Comparison of ENCODE assay signal across 1 cellular context in the genomic region with DNA sequence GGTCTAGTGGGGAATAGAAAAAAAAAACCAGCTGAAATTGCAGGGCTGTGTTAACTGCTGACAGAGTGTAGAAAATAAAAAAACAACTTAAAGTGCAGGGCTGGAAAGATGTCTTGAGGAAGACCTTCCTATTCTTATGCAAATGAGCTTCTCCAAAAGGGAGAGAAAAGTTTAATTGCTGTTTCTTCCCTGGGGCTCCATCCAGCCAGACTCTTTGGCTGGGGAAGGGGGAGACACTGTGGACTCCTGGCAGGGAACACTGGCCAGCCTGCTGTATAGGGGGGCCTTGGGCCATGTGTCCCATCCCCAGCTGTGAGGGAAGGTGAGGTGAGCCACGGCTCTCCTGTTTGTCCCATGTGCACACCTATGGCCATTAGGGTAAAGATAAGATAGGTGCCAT.
TF ChIP-seq lines count a peak whose summit lies in the region.

No MANE protein-coding gene starts in this region.

TF ChIP-seq in GM23338, 12 proteins besides CTCF, POLR2A, EP300 and RAD21:
- TF ChIP-seq ZNF331 (CRISPR knock-in tag; IDR thresholded peaks at IDR 0.05; ENCODE audit: low read depth) (no peak), ZNF114 (CRISPR knock-in tag; IDR thresholded peaks at IDR 0.05) (no peak), CREB1 (CRISPR knock-in tag; IDR thresholded peaks at IDR 0.05; ENCODE audit: low read depth) (no peak), NANOG (IDR thresholded peaks at IDR 0.05; ENCODE audit: borderline replicate concordance) (no peak), EZH2phosphoT487 (IDR thresholded peaks at IDR 0.05; ENCODE audit: unreplicated experiment) (no peak)
